Comparison of ENCODE assay signal across 8 cellular contexts in the genomic region with DNA sequence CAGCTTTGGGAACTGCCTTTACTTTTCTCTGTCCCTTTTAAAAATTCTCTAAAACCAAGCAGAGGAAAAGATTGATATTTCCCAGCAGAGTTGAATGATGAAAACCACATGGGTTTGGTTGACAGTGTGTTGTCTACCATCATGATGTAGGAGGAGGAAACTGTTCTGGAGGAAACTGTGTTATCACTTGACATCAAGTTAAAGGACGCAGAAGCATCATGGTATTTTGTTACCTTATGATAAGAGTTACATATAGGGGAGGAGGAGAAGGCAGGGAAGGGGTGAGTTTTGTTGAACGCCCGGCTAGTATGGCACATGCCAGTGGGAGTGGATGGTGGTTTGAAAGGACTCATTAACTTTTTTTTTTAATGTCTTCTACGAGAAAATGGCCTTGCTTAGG. TPM values are rescaled to one million over a fixed set of nuclear protein-coding genes. Genes with fewer than 3 reads are reported as not detected.
DNase-seq lines count a peak whose midpoint lies in the region; ATAC-seq, FAIRE-seq and TF ChIP-seq lines count a peak whose summit lies in the region.

No MANE protein-coding gene starts in this region.

- H3K27me3 Mint-ChIP-seq in mesothelial cell of epicardium (ENCODE audit: low read depth) = no peaks in the 10 kb centered on the region

- H3K36me3 ChIP-seq in liver (ENCODE audit: control insufficient read depth in 4 of 4, insufficient read depth in 3 of 4, low read depth in 1 of 4, low read length in 3 of 4) (no peaks in the 10 kb centered on the region), HepG2 (replicated peaks in 1 of 2; ENCODE audit: control insufficient read depth in 1 of 2, insufficient read depth in 2 of 2, low read length in 2 of 2) (no peaks in the 10 kb centered on the region), aorta (ENCODE audit: control insufficient read depth in 1 of 2, insufficient read depth in 2 of 2, low read length in 1 of 2) (no peaks in the 10 kb centered on the region), HAP-1 (replicated peaks) (no peaks in the 10 kb centered on the region)

- H3K79me2 ChIP-seq in HepG2 (ENCODE audit: insufficient read depth, low read length) = no peaks in the 10 kb centered on the region

- no peak overlapping the region for H3K4me2 ChIP-seq in HepG2 (ENCODE audit: low read depth, low read length)

- ATAC-seq in HepG2 (no peak), aorta (ENCODE audit: low FRiP score) (no peak), HG02938 (IDR thresholded peaks at IDR 0.05; ENCODE audit: unreplicated experiment) (no peak)

- H3K27ac ChIP-seq in liver (ENCODE audit: low read depth in 1 of 2, low read length in 2 of 2) (peak overlapping the region; percentile 96 to 100), HepG2 (ENCODE audit: extremely low read length, insufficient read depth, low read length) (no peak overlapping the region), aorta (ENCODE audit: low read depth in 1 of 2, low read length in 2 of 2) (peak overlapping the region in 1 of 2 donors; percentile 68)

- POLR2A ChIA-PET in HepG2 (lab: Yijun Ruan, JAX) = no interaction called here

- no peak for FAIRE-seq in HepG2 (lab: Jason Lieb, UNC)

- no peak for TF ChIP-seq RAD21 in liver (IDR thresholded peaks at IDR 0.05)
- TF ChIP-seq RAD21 in HepG2 (CRISPR knock-in tag; IDR thresholded peaks at IDR 0.05) = no peak

- in situ Hi-C loops in HepG2 (cut with HindIII; ENCODE audit: extremely low pct_ligation_motif_present, low pct_unique_long_range_greater_than_20kb) (no loop called here), HAP-1 (cut with MboI; ENCODE audit: low sequenced_read_pairs) (no loop called here)

- H3K4me3 ChIP-seq in liver (ENCODE audit: low read depth in 1 of 3, low read length in 3 of 3) (peak overlapping the region in 2 of 3 donors; percentile 26 to 81), HepG2 (replicated peaks in 1 of 3; ENCODE audit: insufficient read depth in 1 of 3, low read depth in 2 of 3, low read length in 3 of 3) (no peak overlapping the region), aorta (ENCODE audit: low read length in 2 of 2) (peak overlapping the region; percentile 9 to 31), HAP-1 (no peak overlapping the region)

- TF ChIP-seq CTCF in liver (IDR thresholded peaks at IDR 0.05; ENCODE audit: low read depth, low read length, missing input control) = no peak
- no peak for TF ChIP-seq CTCF in HepG2 (CRISPR knock-in tag; IDR thresholded peaks at IDR 0.05)
- TF ChIP-seq CTCF in mesothelial cell of epicardium (IDR thresholded peaks at IDR 0.05; ENCODE audit: unreplicated experiment) = no peak

- WGBS in liver = 64% methylated on average over 4 of the region's 4 CpGs
- WGBS in HepG2 (ENCODE audit: low lambda C conversion rate) = 96% methylated on average over 4 of the region's 4 CpGs
- 40 to 45% methylated on average over 4 of the region's 4 CpGs for WGBS in aorta, 2 donors

- H3K4me1 ChIP-seq in liver (ENCODE audit: control insufficient read depth in 4 of 4, insufficient read depth in 4 of 4, low read length in 3 of 4) (peaks cover 4 to 22% (median 4%) of the 10 kb centered on the region in 4 donors), HepG2 (ENCODE audit: insufficient read depth, low read length) (peaks cover 30% of the 10 kb centered on the region), aorta (ENCODE audit: control insufficient read depth in 1 of 2, insufficient read depth in 2 of 2, low read length in 2 of 2) (no peaks in the 10 kb centered on the region), HAP-1 (peaks cover 6% of the 10 kb centered on the region)

- peaks cover 3% of the 10 kb centered on the region for H3K9me3 Mint-ChIP-seq in mesothelial cell of epicardium

- TF ChIP-seq EP300 in HepG2 (IDR thresholded peaks at IDR 0.05; ENCODE audit: low read depth in 2 of 2, low read length in 2 of 2) (no peak), HepG2 (CRISPR knock-in tag; IDR thresholded peaks at IDR 0.05; ENCODE audit: borderline replicate concordance) (no peak)

- peak overlapping the region; percentile 77 for H3K4me3 Mint-ChIP-seq in mesothelial cell of epicardium

- CTCF ChIA-PET in HepG2 (lab: Yijun Ruan, JAX; ENCODE audit: low intra/inter-chr PET ratio, low total read pairs) = no interaction called here

- H2AFZ ChIP-seq in HepG2 (ENCODE audit: low read length) = no peak overlapping the region

- H3K27me3 ChIP-seq in liver (ENCODE audit: control insufficient read depth in 4 of 4, insufficient read depth in 4 of 4, low read length in 3 of 4) (no peaks in the 10 kb centered on the region), HepG2 (ENCODE audit: control insufficient read depth in 1 of 2, insufficient read depth in 2 of 2, low read length in 2 of 2) (no peaks in the 10 kb centered on the region), aorta (ENCODE audit: control insufficient read depth in 1 of 2, insufficient read depth in 2 of 2, low read length in 1 of 2) (no peaks in the 10 kb centered on the region), HAP-1 (ENCODE audit: low read depth) (no peaks in the 10 kb centered on the region)

- BruUV-seq in HepG2 (replicated peaks; lab: Mats Ljungman, UMichigan) = no TSS peak

- no peaks in the 10 kb centered on the region for H3K9me3 ChIP-seq in liver (ENCODE audit: control insufficient read depth in 4 of 4, low read length in 3 of 4)
- H3K9me3 ChIP-seq in HepG2 (ENCODE audit: low read length) = no peaks in the 10 kb centered on the region
- no peaks in the 10 kb centered on the region for H3K9me3 ChIP-seq in aorta (ENCODE audit: control insufficient read depth, low read length)
- no peaks in the 10 kb centered on the region for H3K9me3 ChIP-seq in HAP-1

- DNase-seq in HepG2 (ENCODE audit: low spot score) (no peak), amniotic epithelial cell (ENCODE audit: low read depth) (peak; percentile 8), mesothelial cell of epicardium (ENCODE audit: low spot score in 2 of 2, unreplicated experiment in 2 of 2) (no peak), aorta (no peak), HAP-1 (ENCODE audit: low spot score in 2 of 2) (no peak)
- no peak for DNase-seq in stimulated activated CD4-positive, alpha-beta T cell treated with anti-CD3 and anti-CD28 coated beads, Interleukin-2, amount 100 ng/mL, for 48 hours

- H3K4me1 Mint-ChIP-seq in mesothelial cell of epicardium = peaks cover 20% of the 10 kb centered on the region

- no peak for TF ChIP-seq POLR2A in HepG2 (IDR thresholded peaks at IDR 0.05; ENCODE audit: insufficient read depth in 1 of 2, low read depth in 2 of 2, low read length in 2 of 2)

- intact Hi-C loops in HepG2 (cut with micrococcal nuclease; ENCODE audit: unreplicated experiment) (no loop called here), aorta (cut with DNase I) (loop anchor here (1.0 to 10.0 kb wide), 2 partner anchors 200 kb away; a partner anchor contains a TSS)

- peaks cover 9% of the 10 kb centered on the region for H3K36me3 Mint-ChIP-seq in mesothelial cell of epicardium

- H4K20me1 ChIP-seq in HepG2 (ENCODE audit: insufficient read depth, low read length) = no peaks in the 10 kb centered on the region

- H3K9ac ChIP-seq in liver (ENCODE audit: low read depth in 1 of 2, low read length in 2 of 2) = no peak overlapping the region
- no peak overlapping the region for H3K9ac ChIP-seq in HepG2 (ENCODE audit: insufficient read depth, low read depth, low read length)

- peak overlapping the region; percentile 89 for H3K27ac Mint-ChIP-seq in mesothelial cell of epicardium

TF ChIP-seq in liver, 16 proteins besides CTCF, POLR2A, EP300 and RAD21 (continues in another document):
- TF ChIP-seq HNF4G (IDR thresholded peaks at IDR 0.05) = no peak
- no peak for TF ChIP-seq RXRA (IDR thresholded peaks at IDR 0.05)
- TF ChIP-seq TAF1 (conservative IDR thresholded peaks at IDR 0.05) = no peak

TF ChIP-seq in HepG2, 621 proteins besides CTCF, POLR2A, EP300 and RAD21:
- TF ChIP-seq NFRKB (IDR thresholded peaks at IDR 0.05) = no peak
- TF ChIP-seq ZNF34 (CRISPR knock-in tag; IDR thresholded peaks at IDR 0.05; ENCODE audit: borderline replicate concordance) = no peak
- no peak for TF ChIP-seq RNF2 (conservative IDR thresholded peaks at IDR 0.05; ENCODE audit: low read depth)
- TF ChIP-seq JDP2 (CRISPR knock-in tag; IDR thresholded peaks at IDR 0.05; ENCODE audit: borderline replicate concordance) = no peak

RNA-seq across cellular contexts. Expression of a gene that starts 0.9 kb away (rescaled TPM):
- total RNA-seq in liver = 1 to 10 TPM in 1 of 2 donors, under 1 TPM in 1; 0.70 to 1.9 TPM
- polyA plus RNA-seq in liver = 1 to 10 TPM in 1 of 2 donors, under 1 TPM in 1; 0.73 to 1.8 TPM
- total RNA-seq in HepG2 (2016; rRNA removed; fragmentation: Illumina TruSeq; extraction: Trizol) = 0.22 and 0.28 TPM in 2 replicates
- 0.18 TPM in 1 of 2 replicates, not detected in the other for total RNA-seq in HepG2 (2016; cell fraction: cytosol; rRNA removed; fragmentation: Illumina TruSeq; extraction: Trizol; ENCODE audit: low read depth)
- 0.07 and 0.30 TPM in 2 replicates for total RNA-seq in HepG2 (2016; cell fraction: insoluble cytoplasmic fraction; rRNA removed; fragmentation: Illumina TruSeq; extraction: Trizol)
- 0.24 and 0.25 TPM in 2 replicates for total RNA-seq in HepG2 (2016; cell fraction: membrane; rRNA removed; fragmentation: Illumina TruSeq; extraction: Trizol)
- total RNA-seq in HepG2 (2016; cell fraction: nucleus; rRNA removed; fragmentation: Illumina TruSeq; extraction: Trizol) = 0.40 TPM in 1 of 2 replicates, not detected in the other
- polyA plus RNA-seq in HepG2 (2011; rRNA removed) = 0.30 and 0.50 TPM in 2 replicates
- polyA plus RNA-seq in HepG2 (2011; cell fraction: cytosol; rRNA removed) = 0.20 and 0.33 TPM in 2 replicates
- 0.11 and 0.16 TPM in 2 replicates for polyA plus RNA-seq in HepG2 (2011; cell fraction: nucleus; rRNA removed)
- 0.16 and 0.24 TPM in 2 replicates for polyA plus RNA-seq in HepG2 (2012)
- polyA plus RNA-seq in HepG2 (2016; cell fraction: cytosol; fragmentation: Illumina TruSeq; extraction: Trizol; ENCODE audit: low read depth) = 0.19 and 0.25 TPM in 2 replicates
- polyA plus RNA-seq in HepG2 (2016; cell fraction: insoluble cytoplasmic fraction; fragmentation: Illumina TruSeq; extraction: Trizol; ENCODE audit: low read depth) = 0.12 and 0.22 TPM in 2 replicates
- 0.35 and 0.46 TPM in 2 replicates for polyA plus RNA-seq in HepG2 (2016; cell fraction: membrane; fragmentation: Illumina TruSeq; extraction: Trizol; ENCODE audit: low read depth)
- polyA plus RNA-seq in HepG2 (2016; cell fraction: nucleus; fragmentation: Illumina TruSeq; extraction: Trizol; ENCODE audit: insufficient read depth, low read depth) = 0.25 and 0.76 TPM in 2 replicates
- 0.21 and 0.32 TPM in 2 replicates for polyA minus RNA-seq in HepG2 (2011; rRNA and poly(A)+ RNA removed; ENCODE audit: low replicate concordance)
- 0.35 TPM in 1 of 2 replicates, not detected in the other for polyA minus RNA-seq in HepG2 (2011; cell fraction: cytosol; rRNA and poly(A)+ RNA removed)
- polyA minus RNA-seq in HepG2 (2011; cell fraction: nucleus; rRNA and poly(A)+ RNA removed) = 0.25 and 0.52 TPM in 2 replicates
- total RNA-seq in mesothelial cell of epicardium = 4.1 to 4.7 TPM (median 4.2 TPM) in 3 replicates
- total RNA-seq in aorta = 1 to 10 TPM; 1.1 TPM
- polyA plus RNA-seq in aorta = under 1 TPM in 1 of 2 donors, not detected in 1; 0.79 TPM

Comparison
In these comparisons a context has a peak if more than half of its experiments do, and no peak if none do; other contexts are left out.
1. H3K4me3 ChIP-seq: peak in liver (2 of 3) and aorta (2 of 2); none in HepG2 (0 of 3) and HAP-1 (single experiment).